ENCODE assay signal across 1 cellular context in genomic region chrX:71629467-71629866, GRCh38.
TF ChIP-seq lines count a peak whose summit lies in the region.

No MANE protein-coding gene starts in this region.

TF ChIP-seq in HepG2, 621 proteins besides CTCF, POLR2A, EP300 and RAD21:
- TF ChIP-seq PREB (CRISPR knock-in tag; IDR thresholded peaks at IDR 0.05) (no peak), NFE2 (CRISPR knock-in tag; IDR thresholded peaks at IDR 0.05) (no peak), ZNF33B (CRISPR knock-in tag; IDR thresholded peaks at IDR 0.05) (no peak), MED1 (CRISPR knock-in tag; IDR thresholded peaks at IDR 0.05) (no peak), ZNF839 (CRISPR knock-in tag; IDR thresholded peaks at IDR 0.05; ENCODE audit: borderline replicate concordance) (no peak), GTF3A (CRISPR knock-in tag; conservative IDR thresholded peaks at IDR 0.05) (no peak), HOXA3 (CRISPR knock-in tag; IDR thresholded peaks at IDR 0.05) (no peak), CHD2 (IDR thresholded peaks at IDR 0.05; ENCODE audit: low read depth, low read length) (no peak), ZFP62 (CRISPR knock-in tag; IDR thresholded peaks at IDR 0.05) (no peak), CENPX (CRISPR knock-in tag; IDR thresholded peaks at IDR 0.05) (no peak), ZMYM2 (CRISPR knock-in tag; IDR thresholded peaks at IDR 0.05) (no peak), ZNF879 (CRISPR knock-in tag; IDR thresholded peaks at IDR 0.05) (no peak), ZNF460 (CRISPR knock-in tag; IDR thresholded peaks at IDR 0.05; ENCODE audit: borderline replicate concordance) (no peak), STAG1 (CRISPR knock-in tag; IDR thresholded peaks at IDR 0.05) (no peak), XRCC5 (optimal IDR thresholded peaks at IDR 0.05; ENCODE audit: low read length) (no peak), ZNF883 (CRISPR knock-in tag; IDR thresholded peaks at IDR 0.05; ENCODE audit: not compliant biosample characterization) (no peak), HNRNPK (IDR thresholded peaks at IDR 0.05; ENCODE audit: low read depth, low read length, poor library complexity, severe bottlenecking) (no peak), MTF2 (CRISPR knock-in tag; IDR thresholded peaks at IDR 0.05; ENCODE audit: borderline replicate concordance) (no peak)
- TF ChIP-seq, protein P1, sequence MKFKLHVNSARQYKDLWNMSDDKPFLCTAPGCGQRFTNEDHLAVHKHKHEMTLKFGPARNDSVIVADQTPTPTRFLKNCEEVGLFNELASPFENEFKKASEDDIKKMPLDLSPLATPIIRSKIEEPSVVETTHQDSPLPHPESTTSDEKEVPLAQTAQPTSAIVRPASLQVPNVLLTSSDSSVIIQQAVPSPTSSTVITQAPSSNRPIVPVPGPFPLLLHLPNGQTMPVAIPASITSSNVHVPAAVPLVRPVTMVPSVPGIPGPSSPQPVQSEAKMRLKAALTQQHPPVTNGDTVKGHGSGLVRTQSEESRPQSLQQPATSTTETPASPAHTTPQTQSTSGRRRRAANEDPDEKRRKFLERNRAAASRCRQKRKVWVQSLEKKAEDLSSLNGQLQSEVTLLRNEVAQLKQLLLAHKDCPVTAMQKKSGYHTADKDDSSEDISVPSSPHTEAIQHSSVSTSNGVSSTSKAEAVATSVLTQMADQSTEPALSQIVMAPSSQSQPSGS (CRISPR knock-in tag; IDR thresholded peaks at IDR 0.05), result no peak
